1 cellular context compared by ENCODE assay signal in genomic region chr7:143405158-143405557, GRCh38.
TF ChIP-seq lines count a peak whose summit lies in the region.

No MANE protein-coding gene starts in this region.

TF ChIP-seq in IMR-90, 13 proteins besides CTCF, POLR2A, EP300 and RAD21:
- TF ChIP-seq MAZ (IDR thresholded peaks at IDR 0.05; ENCODE audit: borderline replicate concordance, low read depth, low read length) (no peak), FOS (IDR thresholded peaks at IDR 0.05; ENCODE audit: low read depth, low read length) (no peak), SMC3 (IDR thresholded peaks at IDR 0.05; ENCODE audit: low read depth, low read length) (no peak), USF2 (IDR thresholded peaks at IDR 0.05; ENCODE audit: low read depth, low read length) (no peak), RFX5 (IDR thresholded peaks at IDR 0.05; ENCODE audit: low read depth, low read length) (no peak), MXI1 (IDR thresholded peaks at IDR 0.05; ENCODE audit: borderline replicate concordance, low read depth, low read length) (no peak), CHD1 (IDR thresholded peaks at IDR 0.05; ENCODE audit: low read depth, low read length) (no peak)
